In the genomic region with DNA sequence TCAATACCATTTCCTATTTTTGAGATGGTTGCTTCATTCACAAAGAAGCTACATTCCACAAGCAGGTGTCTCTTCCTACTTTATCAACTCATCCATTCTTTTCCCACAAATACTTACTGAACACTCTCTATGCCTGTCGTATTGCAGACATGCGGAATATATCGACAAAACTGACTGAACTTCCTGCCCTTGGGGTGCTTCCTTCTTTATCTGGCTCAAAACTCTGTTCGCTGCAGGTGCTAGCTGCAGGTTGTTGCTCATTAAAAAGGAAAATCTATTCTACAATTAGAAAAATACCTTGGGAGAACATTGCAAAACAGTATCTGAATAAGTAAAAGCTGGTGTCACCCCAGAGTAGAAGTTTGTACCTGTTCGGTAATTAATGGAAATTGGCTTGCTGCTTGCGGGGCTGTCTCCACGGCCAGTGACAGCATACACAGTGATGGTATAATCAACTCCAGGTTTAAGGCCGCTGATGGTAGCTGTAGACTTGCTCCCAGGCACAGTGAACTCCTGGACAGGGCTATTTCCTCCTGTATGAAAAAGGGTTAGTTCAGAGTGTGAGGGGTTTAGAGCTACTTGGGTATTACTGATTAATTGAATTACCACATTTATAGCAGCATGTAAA, we compare ENCODE assay signal across 18 cellular contexts.
"Had no signal": no experiment of that assay in that cellular context is flagged by ENCODE, and none has a peak within 500 bp of the region (broad histone marks: within the 10 kb centered on the region; RNA-seq: fewer than 3 reads in every experiment).

No MANE protein-coding gene starts in this region.

- H3K27me3 ChIP-seq: heart right ventricle, neutrophil, ovary, suprapubic skin, tibial artery, upper lobe of left lung, uterus had no signal

- H3K4me3 ChIP-seq: heart right ventricle, mucosa of descending colon, ovary, suprapubic skin, tibial artery, upper lobe of left lung, uterus had no signal

- ATAC-seq: heart right ventricle; mucosa of descending colon; naive thymus-derived CD8-positive, alpha-beta T cell; right cardiac atrium; stimulated activated effector memory CD8-positive, alpha-beta T cell treated with anti-CD3 and anti-CD28 coated beads, Interleukin-12 subunit alpha, Interleukin-12 subunit beta, amount 100 ng/mL, for 72 hours; stimulated activated naive CD8-positive, alpha-beta T cell treated with anti-CD3 and anti-CD28 coated beads, Interleukin-15, Interleukin-2, amounts not matched to agents 100 U/mL and 50 U/mL, for 24 hours had no signal

- H3K36me3 ChIP-seq: neutrophil, ovary, uterus had no signal

- H3K27ac ChIP-seq: heart right ventricle, neutrophil, ovary, suprapubic skin, tibial artery, upper lobe of left lung, uterus had no signal

- H3K4me1 ChIP-seq: heart right ventricle, suprapubic skin, tibial artery, uterus had no signal

- DNase-seq: erythroblast; foreskin melanocyte; heart right ventricle; hypothalamus; kidney glomerular epithelial cell; mucosa of descending colon; naive thymus-derived CD8-positive, alpha-beta T cell; ovary; right cardiac atrium; stimulated activated CD4-positive, alpha-beta T cell treated with anti-CD3 and anti-CD28 coated beads, Interleukin-4, amount 100 ng/mL, for 1 hour; stimulated activated CD8-positive, alpha-beta memory T cell treated with anti-CD3 and anti-CD28 coated beads, Interleukin-4, amount 100 ng/mL, for 48 hours; stimulated activated naive CD8-positive, alpha-beta T cell treated with anti-CD3 and anti-CD28 coated beads, Interleukin-15, Interleukin-2, amounts not matched to agents 100 U/mL and 50 U/mL, for 24 hours; tibial artery; upper lobe of left lung; uterus had no signal

- H3K9me3 ChIP-seq: heart right ventricle, mucosa of descending colon, neutrophil, ovary, suprapubic skin, tibial artery, upper lobe of left lung, uterus had no signal
